8 cellular contexts compared by ENCODE assay signal in the genomic region with DNA sequence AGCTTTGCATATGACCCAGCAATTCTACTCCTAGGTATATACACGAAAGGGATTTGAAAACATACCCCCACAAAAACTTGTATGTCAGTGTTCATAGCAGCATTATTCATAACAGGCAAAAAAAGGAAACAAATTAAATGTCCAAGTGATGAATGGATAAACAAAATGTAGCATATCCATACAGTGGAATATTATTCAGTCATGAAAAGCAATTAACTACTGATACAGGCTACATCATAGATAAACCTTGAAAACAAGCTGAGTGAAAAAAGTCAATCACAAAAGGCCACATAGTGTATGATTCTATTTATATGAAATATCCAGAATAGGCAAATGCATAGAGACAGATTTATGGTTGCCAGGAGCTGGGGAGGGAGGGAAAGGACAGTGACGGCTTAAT. TPM values are rescaled to one million over a fixed set of nuclear protein-coding genes. Genes with fewer than 3 reads are reported as not detected.
DNase-seq lines count a peak whose midpoint lies in the region; ATAC-seq and TF ChIP-seq lines count a peak whose summit lies in the region.

No MANE protein-coding gene starts in this region.

- no peaks in the 10 kb centered on the region for H3K27me3 Mint-ChIP-seq in nephron progenitor cell (ENCODE audit: low read depth, poor library complexity)

- H3K9ac ChIP-seq in colonic mucosa (ENCODE audit: low read depth in 2 of 2, low read length in 2 of 2), result no peak overlapping the region

- intact Hi-C loops in colonic mucosa (cut with DNase I), result no loop called here

- no peaks in the 10 kb centered on the region for H3K9me3 ChIP-seq in colonic mucosa

- H3K27ac Mint-ChIP-seq in nephron progenitor cell, result no peak overlapping the region

- no peak for DNase-seq in NB4 (ENCODE audit: low read depth)
- DNase-seq in colonic mucosa, result no peak
- DNase-seq in nephron progenitor cell, result no peak
- DNase-seq in left lobe of liver (ENCODE audit: low spot score), result no peak
- DNase-seq in HUDEP-2 (lab: John Stamatoyannopoulos, UW; ENCODE audit: unreplicated experiment in 76 of 76), result no peak
- DNase-seq in HuH-7.5 (ENCODE audit: low spot score), result no peak

- H3K4me3 Mint-ChIP-seq in nephron progenitor cell, result peak overlapping the region; percentile 99

- peaks cover 32% of the 10 kb centered on the region for H3K4me1 Mint-ChIP-seq in nephron progenitor cell

- H3K36me3 Mint-ChIP-seq in nephron progenitor cell (ENCODE audit: low read depth), result peaks cover 29% of the 10 kb centered on the region

- peaks cover 5% of the 10 kb centered on the region for H3K36me3 ChIP-seq in colonic mucosa

- H3K27me3 ChIP-seq in colonic mucosa, result no peaks in the 10 kb centered on the region

- no peak for TF ChIP-seq POLR2A in NB4 (IDR thresholded peaks at IDR 0.05; ENCODE audit: extremely low read depth, insufficient read length)

- ATAC-seq in HG02884 (IDR thresholded peaks at IDR 0.05; ENCODE audit: unreplicated experiment) (no peak), left lobe of liver (no peak)

- TF ChIP-seq CTCF in NB4 (IDR thresholded peaks at IDR 0.05; ENCODE audit: low read depth, low read length), result no peak
- TF ChIP-seq CTCF in colonic mucosa (IDR thresholded peaks at IDR 0.05), result no peak
- no peak for TF ChIP-seq CTCF in nephron progenitor cell (IDR thresholded peaks at IDR 0.05)

- peak overlapping the region; percentile 70 for H3K4me3 ChIP-seq in GM08714 (ENCODE audit: low read length)
- H3K4me3 ChIP-seq in NB4 (ENCODE audit: low read depth, low read length), result peak overlapping the region; percentile 99
- peak overlapping the region; percentile 56 for H3K4me3 ChIP-seq in colonic mucosa

- H3K4me1 ChIP-seq in colonic mucosa, result peaks cover 12% of the 10 kb centered on the region

- no peak overlapping the region for H3K27ac ChIP-seq in colonic mucosa

- H3K9me3 Mint-ChIP-seq in nephron progenitor cell, result no peaks in the 10 kb centered on the region

RNA-seq across cellular contexts. Expression of a gene that starts 0.7 kb away (rescaled TPM):
- total RNA-seq in colonic mucosa (10 to 100 TPM in 1 of 2 donors, 1 to 10 TPM in 1; 1.8 to 10.1 TPM), left lobe of liver (0.13 TPM)

RNA-seq across cellular contexts. Expression of a gene that starts 0.7 kb away (rescaled TPM):
- 100 to 1,000 TPM in 1 of 2 donors, 10 to 100 TPM in 1; 71.7 to 135 TPM for total RNA-seq in colonic mucosa
- 38.9 TPM for total RNA-seq in left lobe of liver

RNA-seq across cellular contexts. Expression of a gene that starts 23.6 kb away (rescaled TPM):
- 100 to 1,000 TPM; 147 to 265 TPM for total RNA-seq in colonic mucosa
- 47.3 TPM for total RNA-seq in left lobe of liver

RNA-seq across cellular contexts. Expression of a gene that starts 27.8 kb away (rescaled TPM):
- 10 to 100 TPM; 15.6 to 28.5 TPM for total RNA-seq in colonic mucosa
- total RNA-seq in left lobe of liver, result 10.4 TPM

RNA-seq across cellular contexts. Expression of a gene that starts 52.3 kb away (rescaled TPM):
- total RNA-seq in colonic mucosa (100 to 1,000 TPM in 1 of 2 donors, 10 to 100 TPM in 1; 50.8 to 119 TPM), left lobe of liver (56.1 TPM)
